14 cellular contexts compared by ENCODE assay signal in genomic region chr7:81111358-81111757, GRCh38.
DNase-seq lines count a peak whose midpoint lies in the region; ATAC-seq and TF ChIP-seq lines count a peak whose summit lies in the region.
"Had no signal": no experiment of that assay in that cellular context is flagged by ENCODE, and none has a peak within 500 bp of the region (broad histone marks: within the 10 kb centered on the region; RNA-seq: fewer than 3 reads in every experiment).

No MANE protein-coding gene starts in this region.

- no peaks in the 10 kb centered on the region for H3K9me3 Mint-ChIP-seq in T-helper 2 cell treated with Interferon-gamma antibody and Interleukin-4, amounts not matched to agents 5 μg/mL and 100 μg/mL, for 36 hours

- no peaks in the 10 kb centered on the region for H3K27me3 Mint-ChIP-seq in T-helper 2 cell treated with Interferon-gamma antibody and Interleukin-4, amounts not matched to agents 5 μg/mL and 100 μg/mL, for 36 hours (ENCODE audit: low read depth)

- TF ChIP-seq CTCF in PC-9 (conservative IDR thresholded peaks at IDR 0.05): no peak

- H3K4me3 ChIP-seq in PC-9: no peak overlapping the region
- H3K4me3 ChIP-seq: lung had no signal

- H3K36me3 Mint-ChIP-seq in T-helper 2 cell treated with Interferon-gamma antibody and Interleukin-4, amounts not matched to agents 5 μg/mL and 100 μg/mL, for 36 hours (ENCODE audit: low read depth): no peaks in the 10 kb centered on the region

- no peak overlapping the region for H3K4me3 Mint-ChIP-seq in T-helper 2 cell treated with Interferon-gamma antibody and Interleukin-4, amounts not matched to agents 5 μg/mL and 100 μg/mL, for 36 hours

- H3K79me2 ChIP-seq in PC-9 (ENCODE audit: low read depth): no peaks in the 10 kb centered on the region

- H3K27ac ChIP-seq in PC-9 (no peak overlapping the region), epithelial cell of prostate (peak overlapping the region; percentile 51)

- H2AFZ ChIP-seq in PC-9: no peak overlapping the region

- no peaks in the 10 kb centered on the region for H3K36me3 ChIP-seq in PC-9 (ENCODE audit: low read depth)

- intact Hi-C loops in PC-9 (cut with micrococcal nuclease; ENCODE audit: unreplicated experiment): no loop called here

- no peaks in the 10 kb centered on the region for H3K9me2 ChIP-seq in PC-9 (ENCODE audit: insufficient read depth)

- H3K27me3 ChIP-seq in PC-9 (ENCODE audit: insufficient read depth, low read depth): no peaks in the 10 kb centered on the region

- CTCF ChIA-PET in PC-9 (lab: Charles Lee): no interaction called here

- no peak overlapping the region for H3K27ac Mint-ChIP-seq in T-helper 2 cell treated with Interferon-gamma antibody and Interleukin-4, amounts not matched to agents 5 μg/mL and 100 μg/mL, for 36 hours

- ATAC-seq in GM21447 (IDR thresholded peaks at IDR 0.05; ENCODE audit: unreplicated experiment) (no peak), HG03432 (IDR thresholded peaks at IDR 0.05; ENCODE audit: unreplicated experiment) (no peak)
- no peak for ATAC-seq in stimulated activated naive CD8-positive, alpha-beta T cell treated with anti-CD3 and anti-CD28 coated beads, Interleukin-15, Interleukin-2, amounts not matched to agents 100 U/mL and 50 U/mL, for 24 hours

- H3K9me3 ChIP-seq in PC-9 (ENCODE audit: insufficient read depth, low read depth): no peaks in the 10 kb centered on the region
- H3K9me3 ChIP-seq: Caco-2 had no signal

- DNase-seq in COLO829 (ENCODE audit: low spot score): peak; percentile 26
- peak; percentile 17 to 47 for DNase-seq in PC-9
- DNase-seq in epithelial cell of prostate (ENCODE audit: low read depth, low spot score): peak; percentile 66
- DNase-seq in non-pigmented ciliary epithelial cell (ENCODE audit: low read depth): peak; percentile 97
- no peak for DNase-seq in T-helper 2 cell treated with Interferon-gamma antibody and Interleukin-4, amounts not matched to agents 5 μg/mL and 100 μg/mL, for 36 hours (ENCODE audit: low spot score)
- no peak for DNase-seq in stimulated activated naive CD8-positive, alpha-beta T cell treated with anti-CD3 and anti-CD28 coated beads, Interleukin-15, Interleukin-2, amounts not matched to agents 100 U/mL and 50 U/mL, for 24 hours
- DNase-seq: activated CD4-positive, alpha-beta T cell treated with anti-CD3 and anti-CD28 coated beads for 1 hour; activated naive CD4-positive, alpha-beta T cell treated with anti-CD3 and anti-CD28 coated beads, Interleukin-2, amount 50 U/mL, for 16 hours; Caco-2; OCI-M1; stimulated activated CD4-positive, alpha-beta T cell treated with anti-CD3 and anti-CD28 coated beads, Interleukin-12 subunit alpha, Interleukin-12 subunit beta, amount 100 ng/mL, for 4 hours had no signal

- POLR2A ChIA-PET in PC-9 (lab: Charles Lee; ENCODE audit: unreplicated experiment): no interaction called here

- no peaks in the 10 kb centered on the region for H4K20me1 ChIP-seq in PC-9 (ENCODE audit: insufficient read depth)

- no peaks in the 10 kb centered on the region for H3K4me1 ChIP-seq in PC-9 (replicated peaks; ENCODE audit: insufficient read depth)
- H3K4me1 ChIP-seq: Caco-2 had no signal

- no peaks in the 10 kb centered on the region for H3K4me1 Mint-ChIP-seq in T-helper 2 cell treated with Interferon-gamma antibody and Interleukin-4, amounts not matched to agents 5 μg/mL and 100 μg/mL, for 36 hours (ENCODE audit: low read depth)

- no TSS peak for BruUV-seq in PC-9 (replicated peaks; lab: Mats Ljungman, UMichigan)

- no peak overlapping the region for H3K4me2 ChIP-seq in PC-9

- H3F3A ChIP-seq in PC-9 (ENCODE audit: insufficient read depth, low read depth): no peaks in the 10 kb centered on the region

Comparison
In these comparisons a context has a peak if more than half of its experiments do, and no peak if none do; other contexts are left out.
1. DNase-seq: peak in COLO829 (single experiment), PC-9 (2 of 2), epithelial cell of prostate (single experiment) and non-pigmented ciliary epithelial cell (single experiment); none in T-helper 2 cell treated with Interferon-gamma antibody and Interleukin-4, amounts not matched to agents 5 μg/mL and 100 μg/mL, for 36 hours (single experiment) and stimulated activated naive CD8-positive, alpha-beta T cell treated with anti-CD3 and anti-CD28 coated beads, Interleukin-15, Interleukin-2, amounts not matched to agents 100 U/mL and 50 U/mL, for 24 hours (single experiment).